Comparison of ENCODE assay signal across 2 cellular contexts in genomic region chr9:74493512-74493911, GRCh38.
TF ChIP-seq lines count a peak whose summit lies in the region.

No MANE protein-coding gene starts in this region.

TF ChIP-seq in GM23338, 12 proteins besides CTCF, POLR2A, EP300 and RAD21 (continued from another document):
- peak; percentile 90 for TF ChIP-seq ZNF462 (CRISPR knock-in tag; IDR thresholded peaks at IDR 0.05)
- no peak for TF ChIP-seq STAT1 (IDR thresholded peaks at IDR 0.05; ENCODE audit: unreplicated experiment)
- TF ChIP-seq ETS1 (IDR thresholded peaks at IDR 0.05) = no peak
- TF ChIP-seq NANOG (IDR thresholded peaks at IDR 0.05; ENCODE audit: borderline replicate concordance) = peak; percentile 90
- no peak for TF ChIP-seq REST (IDR thresholded peaks at IDR 0.05; ENCODE audit: unreplicated experiment)

TF ChIP-seq in WTC11, 78 proteins besides CTCF, POLR2A, EP300 and RAD21 (continued from another document):
- no peak for TF ChIP-seq STAT6 (CRISPR knock-in tag; conservative IDR thresholded peaks at IDR 0.05; ENCODE audit: low read depth)
- TF ChIP-seq CREB1 (CRISPR knock-in tag; IDR thresholded peaks at IDR 0.05) = no peak
- TF ChIP-seq, protein P1, sequence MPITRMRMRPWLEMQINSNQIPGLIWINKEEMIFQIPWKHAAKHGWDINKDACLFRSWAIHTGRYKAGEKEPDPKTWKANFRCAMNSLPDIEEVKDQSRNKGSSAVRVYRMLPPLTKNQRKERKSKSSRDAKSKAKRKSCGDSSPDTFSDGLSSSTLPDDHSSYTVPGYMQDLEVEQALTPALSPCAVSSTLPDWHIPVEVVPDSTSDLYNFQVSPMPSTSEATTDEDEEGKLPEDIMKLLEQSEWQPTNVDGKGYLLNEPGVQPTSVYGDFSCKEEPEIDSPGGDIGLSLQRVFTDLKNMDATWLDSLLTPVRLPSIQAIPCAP (CRISPR knock-in tag; IDR thresholded peaks at IDR 0.05) = no peak
- TF ChIP-seq ZNF512 (CRISPR knock-in tag; IDR thresholded peaks at IDR 0.05; ENCODE audit: borderline replicate concordance) = no peak
- no peak for TF ChIP-seq TEAD4 (CRISPR knock-in tag; IDR thresholded peaks at IDR 0.05)
- no peak for TF ChIP-seq RORB (CRISPR knock-in tag; IDR thresholded peaks at IDR 0.05)
- TF ChIP-seq SMAD3 (CRISPR knock-in tag; IDR thresholded peaks at IDR 0.05; ENCODE audit: borderline replicate concordance) = no peak
- TF ChIP-seq USF1 (CRISPR knock-in tag; IDR thresholded peaks at IDR 0.05) = no peak
